In genomic region chr19:39843919-39844793, GRCh38 we compare ENCODE assay signal across 8 cellular contexts. TPM values are rescaled to one million over a fixed set of nuclear protein-coding genes. Genes with fewer than 3 reads are reported as not detected.
DNase-seq lines count a peak whose midpoint lies in the region; ATAC-seq and TF ChIP-seq lines count a peak whose summit lies in the region.

No MANE protein-coding gene starts in this region.

- H3K27me3 ChIP-seq in RWPE2 (ENCODE audit: insufficient read depth, poor library complexity, severe bottlenecking): no peaks in the 10 kb centered on the region
- H3K27me3 ChIP-seq in ectodermal cell (ENCODE audit: control insufficient read depth, insufficient read depth, low read length, poor library complexity, severe bottlenecking): no peaks in the 10 kb centered on the region

- H3K4me3 ChIP-seq in RWPE2 (ENCODE audit: severe bottlenecking) (peak overlapping the region; percentile 74), ectodermal cell (ENCODE audit: insufficient read depth, low read depth, low read length) (peak overlapping the region; percentile 91)

- 81 to 90% methylated on average over 4 of the region's 4 CpGs for WGBS in ectodermal cell, 2 experiments

- DNase-seq in NCI-H2107 treated with DMSO at 0.1 percent for 48 hours (lab: John Stamatoyannopoulos, UW; ENCODE audit: unreplicated experiment) (peak; percentile 8), NCI-H2107 (lab: John Stamatoyannopoulos, UW) (no peak), HT-29 (ENCODE audit: low spot score) (peak; percentile 83), RWPE2 (ENCODE audit: low spot score) (peak; percentile 1)
- no peak for DNase-seq in natural killer cell treated with Interleukin-12 subunit alpha and Interleukin-12 subunit beta and Interleukin-15 and Interleukin-18, amount 100 ng/mL, for 72 hours (ENCODE audit: low spot score)
- no peak for DNase-seq in activated CD8-positive, alpha-beta memory T cell treated with anti-CD3 and anti-CD28 coated beads, Interleukin-2, amount 50 U/mL, for 48 hours

- no peaks in the 10 kb centered on the region for H3K9me3 Mint-ChIP-seq in natural killer cell treated with Interleukin-12 subunit alpha and Interleukin-12 subunit beta and Interleukin-15 and Interleukin-18, amount 100 ng/mL, for 72 hours

- H3K27ac Mint-ChIP-seq in natural killer cell treated with Interleukin-12 subunit alpha and Interleukin-12 subunit beta and Interleukin-15 and Interleukin-18, amount 100 ng/mL, for 72 hours: peak overlapping the region; percentile 77 to 94

- H3K27ac ChIP-seq in RWPE2 (ENCODE audit: poor library complexity, severe bottlenecking) (peak overlapping the region; percentile 41), ectodermal cell (ENCODE audit: insufficient read depth, low read depth, low read length, poor library complexity, severe bottlenecking) (no peak overlapping the region)

- peaks cover 34% of the 10 kb centered on the region for H3K36me3 ChIP-seq in RWPE2 (ENCODE audit: low read depth)
- peaks cover 3% of the 10 kb centered on the region for H3K36me3 ChIP-seq in ectodermal cell (ENCODE audit: control insufficient read depth, insufficient read depth, low read length)

- no peaks in the 10 kb centered on the region for H3K9me3 ChIP-seq in RWPE2 (ENCODE audit: severe bottlenecking)
- H3K9me3 ChIP-seq in ectodermal cell (ENCODE audit: control insufficient read depth, low read length): no peaks in the 10 kb centered on the region

- peaks cover 43 to 44% of the 10 kb centered on the region in 2 donors for H3K4me1 Mint-ChIP-seq in natural killer cell treated with Interleukin-12 subunit alpha and Interleukin-12 subunit beta and Interleukin-15 and Interleukin-18, amount 100 ng/mL, for 72 hours (ENCODE audit: low read depth in 2 of 2)

- H3K36me3 Mint-ChIP-seq in natural killer cell treated with Interleukin-12 subunit alpha and Interleukin-12 subunit beta and Interleukin-15 and Interleukin-18, amount 100 ng/mL, for 72 hours: peaks cover 3% of the 10 kb centered on the region

- ATAC-seq in RWPE2 (ENCODE audit: low read depth) (no peak), GM21367 (IDR thresholded peaks at IDR 0.05; ENCODE audit: unreplicated experiment) (no peak)
- no peak for ATAC-seq in natural killer cell treated with Interleukin-12 subunit alpha and Interleukin-12 subunit beta and Interleukin-15 and Interleukin-18, amount 100 ng/mL, for 72 hours

- TF ChIP-seq CTCF in RWPE2 (IDR thresholded peaks at IDR 0.05; ENCODE audit: poor library complexity, severe bottlenecking): peak; percentile 75

- peaks cover 24% of the 10 kb centered on the region for H3K4me1 ChIP-seq in RWPE2 (ENCODE audit: insufficient read depth, poor library complexity, severe bottlenecking)
- H3K4me1 ChIP-seq in ectodermal cell (ENCODE audit: control insufficient read depth, insufficient read depth, low read length): peaks cover 20% of the 10 kb centered on the region

- peaks cover 0 to under 1% of the 10 kb centered on the region in 2 donors for H3K27me3 Mint-ChIP-seq in natural killer cell treated with Interleukin-12 subunit alpha and Interleukin-12 subunit beta and Interleukin-15 and Interleukin-18, amount 100 ng/mL, for 72 hours

- peak overlapping the region; percentile 88 for H3K4me3 Mint-ChIP-seq in natural killer cell treated with Interleukin-12 subunit alpha and Interleukin-12 subunit beta and Interleukin-15 and Interleukin-18, amount 100 ng/mL, for 72 hours

RNA-seq across cellular contexts. Expression of gene FBL, which starts 2.0 kb away (rescaled TPM):
- total RNA-seq in HT-29 (2014; rRNA removed; shearing (Covaris generic)): 575 and 717 TPM in 2 replicates
- polyA plus RNA-seq in ectodermal cell (2013, experiment 1 of 4): 446 TPM
- polyA plus RNA-seq in ectodermal cell (2013, experiment 2 of 4): 415 TPM
- polyA plus RNA-seq in ectodermal cell (2013, experiment 3 of 4): 359 TPM
- 352 TPM for polyA plus RNA-seq in ectodermal cell (2013, experiment 4 of 4)
- 100 to 1,000 TPM; 304 to 505 TPM for total RNA-seq in natural killer cell treated with Interleukin-12 subunit alpha and Interleukin-12 subunit beta and Interleukin-15 and Interleukin-18, amount 100 ng/mL, for 72 hours

RNA-seq across cellular contexts. Expression of gene DYRK1B, which starts 10.2 kb away (rescaled TPM):
- 26.3 and 30.7 TPM in 2 replicates for total RNA-seq in HT-29 (2014; rRNA removed; shearing (Covaris generic))
- polyA plus RNA-seq in ectodermal cell (2013, experiment 1 of 4): 56.9 TPM
- polyA plus RNA-seq in ectodermal cell (2013, experiment 2 of 4): 69.8 TPM
- polyA plus RNA-seq in ectodermal cell (2013, experiment 3 of 4): 51.2 TPM
- 57.2 TPM for polyA plus RNA-seq in ectodermal cell (2013, experiment 4 of 4)
- total RNA-seq in natural killer cell treated with Interleukin-12 subunit alpha and Interleukin-12 subunit beta and Interleukin-15 and Interleukin-18, amount 100 ng/mL, for 72 hours: 10 to 100 TPM in 1 of 2 donors, 1 to 10 TPM in 1; 7.5 to 10.5 TPM

Comparison
In these comparisons a context has a peak if more than half of its experiments do, and no peak if none do; other contexts are left out.
1. DNase-seq: peak in NCI-H2107 treated with DMSO at 0.1 percent for 48 hours (single experiment), HT-29 (single experiment) and RWPE2 (single experiment); none in NCI-H2107 (single experiment), natural killer cell treated with Interleukin-12 subunit alpha and Interleukin-12 subunit beta and Interleukin-15 and Interleukin-18, amount 100 ng/mL, for 72 hours (single experiment) and activated CD8-positive, alpha-beta memory T cell treated with anti-CD3 and anti-CD28 coated beads, Interleukin-2, amount 50 U/mL, for 48 hours (single experiment).